Comparison of ENCODE assay signal across 1 cellular context in the genomic region with DNA sequence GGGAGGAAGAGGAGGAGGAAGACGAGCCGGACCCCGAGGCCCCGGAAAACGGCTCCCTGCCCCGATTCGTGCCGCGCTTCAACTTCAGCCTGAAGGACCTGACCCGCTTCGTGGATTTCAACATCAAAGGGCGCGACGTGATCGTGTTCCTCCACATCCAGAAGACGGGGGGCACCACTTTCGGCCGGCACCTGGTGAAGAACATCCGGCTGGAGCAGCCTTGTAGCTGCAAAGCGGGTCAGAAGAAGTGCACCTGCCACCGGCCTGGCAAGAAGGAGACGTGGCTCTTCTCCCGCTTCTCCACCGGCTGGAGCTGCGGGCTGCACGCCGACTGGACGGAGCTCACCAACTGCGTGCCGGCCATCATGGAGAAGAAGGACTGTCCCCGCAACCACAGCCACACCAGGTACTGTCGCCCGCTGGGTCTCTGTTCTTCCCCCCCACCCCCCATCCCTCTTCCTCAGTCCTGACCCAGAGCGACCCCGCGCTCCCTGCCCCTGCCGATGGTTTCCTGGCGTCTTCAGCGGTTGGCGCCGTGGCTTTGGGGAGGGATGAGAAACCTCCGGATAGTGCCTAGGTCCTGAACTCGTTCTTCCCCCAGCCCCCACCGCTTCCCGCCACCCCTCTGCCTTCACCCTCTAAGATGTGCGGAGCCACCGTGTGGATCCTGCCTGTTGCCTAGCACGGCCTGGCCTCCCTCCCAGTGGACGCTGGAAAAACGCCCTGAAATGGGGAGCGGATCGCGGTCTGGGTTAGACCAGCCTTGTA.
A peak's percentile ranks its signal among the peaks of the same experiment; 100 is the strongest.
TF ChIP-seq lines count a peak whose summit lies in the region.

No MANE protein-coding gene starts in this region.

TF ChIP-seq in GM23338, 12 proteins besides CTCF, POLR2A, EP300 and RAD21 (continued from another document):
- TF ChIP-seq, protein P1, sequence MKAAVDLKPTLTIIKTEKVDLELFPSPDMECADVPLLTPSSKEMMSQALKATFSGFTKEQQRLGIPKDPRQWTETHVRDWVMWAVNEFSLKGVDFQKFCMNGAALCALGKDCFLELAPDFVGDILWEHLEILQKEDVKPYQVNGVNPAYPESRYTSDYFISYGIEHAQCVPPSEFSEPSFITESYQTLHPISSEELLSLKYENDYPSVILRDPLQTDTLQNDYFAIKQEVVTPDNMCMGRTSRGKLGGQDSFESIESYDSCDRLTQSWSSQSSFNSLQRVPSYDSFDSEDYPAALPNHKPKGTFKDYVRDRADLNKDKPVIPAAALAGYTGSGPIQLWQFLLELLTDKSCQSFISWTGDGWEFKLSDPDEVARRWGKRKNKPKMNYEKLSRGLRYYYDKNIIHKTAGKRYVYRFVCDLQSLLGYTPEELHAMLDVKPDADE (IDR thresholded peaks at IDR 0.05), result no peak
- TF ChIP-seq EZH2 (IDR thresholded peaks at IDR 0.05; ENCODE audit: low read depth, unreplicated experiment) (peak; percentile 44), ZNF331 (CRISPR knock-in tag; IDR thresholded peaks at IDR 0.05; ENCODE audit: low read depth) (no peak), ZNF114 (CRISPR knock-in tag; IDR thresholded peaks at IDR 0.05) (no peak)
